In the genomic region with DNA sequence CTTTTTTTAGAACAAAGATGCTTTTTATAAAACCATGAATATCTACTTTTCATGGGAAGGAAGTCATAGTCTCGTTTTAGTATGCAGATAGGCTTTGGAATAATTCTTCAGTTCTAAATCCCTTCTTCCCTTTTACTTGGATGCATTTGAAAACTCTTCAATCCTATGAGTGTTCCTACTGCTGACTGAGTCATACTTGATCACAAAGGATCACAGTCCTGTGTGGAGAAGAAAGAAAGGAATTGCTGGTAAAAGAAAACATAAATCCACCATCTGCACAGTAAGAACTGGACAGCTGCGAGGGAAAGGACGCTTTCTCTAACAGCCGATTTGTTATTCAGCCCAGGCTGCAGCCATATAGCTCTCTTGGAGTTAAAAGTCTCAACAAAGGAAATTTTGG, we compare ENCODE assay signal across 17 cellular contexts.
"Had no signal": no experiment of that assay in that cellular context is flagged by ENCODE, and none has a peak within 500 bp of the region (broad histone marks: within the 10 kb centered on the region; RNA-seq: fewer than 3 reads in every experiment).

No MANE protein-coding gene starts in this region.

- H3K27ac ChIP-seq: ascending aorta, sigmoid colon, suprapubic skin, upper lobe of left lung had no signal

- H3K27me3 Mint-ChIP-seq: activated CD8-positive, alpha-beta memory T cell treated with anti-CD3 and anti-CD28 coated beads, Interleukin-2, amount 10 ng/mL, durations not matched to agents 7 days and 5 days; activated T-cell treated with anti-CD3 and anti-CD28 coated beads, Interleukin-2, amount 50 U/mL, for 24 hours; central memory CD8-positive, alpha-beta T cell; dendritic cell treated with granulocyte-macrophage colony-stimulating factor and Interleukin-4, amounts not matched to agents 40 ng/mL and 50 ng/mL, for 4 days; effector memory CD8-positive, alpha-beta T cell; T-helper 17 cell had no signal

- H3K36me3 Mint-ChIP-seq: activated CD8-positive, alpha-beta memory T cell treated with anti-CD3 and anti-CD28 coated beads, Interleukin-2, amount 10 ng/mL, durations not matched to agents 7 days and 5 days had no signal

- H3K4me3 Mint-ChIP-seq: activated CD8-positive, alpha-beta memory T cell treated with anti-CD3 and anti-CD28 coated beads, Interleukin-2, amount 10 ng/mL, durations not matched to agents 7 days and 5 days; activated T-cell treated with anti-CD3 and anti-CD28 coated beads, Interleukin-2, amount 50 U/mL, for 24 hours; central memory CD8-positive, alpha-beta T cell; dendritic cell treated with granulocyte-macrophage colony-stimulating factor and Interleukin-4, amounts not matched to agents 40 ng/mL and 50 ng/mL, for 4 days; effector memory CD8-positive, alpha-beta T cell; natural killer cell; T-helper 17 cell had no signal

- H3K27me3 ChIP-seq: ascending aorta, sigmoid colon, suprapubic skin, upper lobe of left lung had no signal

- H3K4me1 ChIP-seq: ascending aorta, sigmoid colon, suprapubic skin, upper lobe of left lung had no signal

- H3K36me3 ChIP-seq: ascending aorta, sigmoid colon, suprapubic skin, upper lobe of left lung had no signal

- H3K27ac Mint-ChIP-seq: activated CD8-positive, alpha-beta memory T cell treated with anti-CD3 and anti-CD28 coated beads, Interleukin-2, amount 10 ng/mL, durations not matched to agents 7 days and 5 days; activated T-cell treated with anti-CD3 and anti-CD28 coated beads, Interleukin-2, amount 50 U/mL, for 24 hours; dendritic cell treated with granulocyte-macrophage colony-stimulating factor and Interleukin-4, amounts not matched to agents 40 ng/mL and 50 ng/mL, for 4 days; effector memory CD8-positive, alpha-beta T cell; natural killer cell; T-helper 17 cell had no signal

- H3K9me3 Mint-ChIP-seq: dendritic cell treated with granulocyte-macrophage colony-stimulating factor and Interleukin-4, amounts not matched to agents 40 ng/mL and 50 ng/mL, for 4 days had no signal

- DNase-seq: activated CD4-positive, alpha-beta T cell treated with anti-CD3 and anti-CD28 coated beads, Interleukin-2, amount 50 U/mL, for 48 hours; activated CD8-positive, alpha-beta memory T cell treated with anti-CD3 and anti-CD28 coated beads, Interleukin-2, amount 10 ng/mL, durations not matched to agents 7 days and 5 days; activated T-cell treated with anti-CD3 and anti-CD28 coated beads, Interleukin-2, amount 50 U/mL, for 24 hours; effector memory CD8-positive, alpha-beta T cell; erythroblast; mucosa of descending colon; natural killer cell; sigmoid colon; stimulated activated CD4-positive, alpha-beta T cell treated with anti-CD3 and anti-CD28 coated beads, Interleukin-12 subunit alpha, Interleukin-12 subunit beta, amount 100 ng/mL, for 4 hours; stimulated activated naive CD8-positive, alpha-beta T cell treated with anti-CD3 and anti-CD28 coated beads, Interleukin-15, Interleukin-2, amounts not matched to agents 100 U/mL and 50 U/mL, for 24 hours; T-helper 17 cell; upper lobe of left lung had no signal

- H3K4me3 ChIP-seq: ascending aorta, mucosa of descending colon, sigmoid colon, suprapubic skin, upper lobe of left lung had no signal

- H3K4me1 Mint-ChIP-seq: activated CD8-positive, alpha-beta memory T cell treated with anti-CD3 and anti-CD28 coated beads, Interleukin-2, amount 10 ng/mL, durations not matched to agents 7 days and 5 days; central memory CD8-positive, alpha-beta T cell; natural killer cell; T-helper 17 cell had no signal

- H3K9me3 ChIP-seq: ascending aorta, mucosa of descending colon, suprapubic skin, upper lobe of left lung had no signal

- ATAC-seq: activated CD4-positive, CD25-positive, alpha-beta regulatory T cell treated with anti-CD3 and anti-CD28 coated beads, Interleukin-2, amount 50 U/mL, for 24 hours; activated CD8-positive, alpha-beta memory T cell treated with anti-CD3 and anti-CD28 coated beads, Interleukin-2, amount 10 ng/mL, durations not matched to agents 7 days and 5 days; effector memory CD8-positive, alpha-beta T cell; mucosa of descending colon; natural killer cell; stimulated activated naive CD8-positive, alpha-beta T cell treated with anti-CD3 and anti-CD28 coated beads, Interleukin-15, Interleukin-2, amounts not matched to agents 100 U/mL and 50 U/mL, for 24 hours; T-helper 17 cell had no signal
